ENCODE assay signal across 9 cellular contexts in the genomic region with DNA sequence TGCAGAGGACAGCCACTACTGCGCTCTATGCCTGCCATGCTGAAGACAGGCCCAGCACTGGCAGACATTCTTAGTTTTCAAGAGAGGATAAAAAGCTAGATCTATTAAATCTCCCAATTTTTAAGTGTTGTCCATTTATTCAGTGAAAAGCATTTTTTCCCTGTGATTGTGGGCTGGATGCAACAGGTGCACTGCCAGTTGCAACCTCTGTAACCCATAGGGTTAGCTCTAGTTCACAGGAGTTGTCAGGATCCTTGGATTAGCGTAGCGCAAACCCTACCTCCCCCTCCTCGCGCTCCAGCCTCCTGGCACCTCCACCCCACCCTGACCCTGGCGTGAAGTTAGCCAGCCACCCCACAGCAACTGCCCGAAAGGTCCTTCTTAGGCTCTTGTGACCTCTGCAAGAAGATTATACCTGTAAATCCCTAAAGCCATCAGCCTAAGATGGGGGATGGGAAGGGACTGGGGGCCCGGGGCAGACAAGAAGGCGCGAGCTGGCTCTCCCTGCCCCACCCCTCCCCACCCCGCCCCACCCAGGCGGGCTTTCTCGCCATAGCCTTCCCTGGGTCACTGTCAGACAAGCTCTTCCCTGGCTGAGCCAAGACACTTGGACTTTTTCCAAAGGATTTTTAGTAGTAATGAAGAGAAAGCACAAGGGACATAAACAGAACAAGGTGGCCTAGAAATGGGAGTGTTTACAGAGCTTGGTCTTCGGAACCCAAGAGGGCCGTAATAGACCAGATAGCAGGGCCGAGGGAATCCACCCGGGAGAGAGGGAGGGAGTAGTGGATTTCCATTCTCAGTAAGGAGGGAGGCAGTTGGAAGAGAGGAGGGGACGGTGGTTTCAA. TPM values are rescaled to one million over a fixed set of nuclear protein-coding genes. Genes with fewer than 3 reads are reported as not detected.
A peak's percentile ranks its signal among the peaks of the same experiment; 100 is the strongest.
DNase-seq lines count a peak whose midpoint lies in the region; ATAC-seq and TF ChIP-seq lines count a peak whose summit lies in the region.
"Had no signal": no experiment of that assay in that cellular context is flagged by ENCODE, and none has a peak within 500 bp of the region (broad histone marks: within the 10 kb centered on the region; RNA-seq: fewer than 3 reads in every experiment).

No MANE protein-coding gene starts in this region.

- no peak overlapping the region for H3K9ac ChIP-seq in MM.1S (ENCODE audit: low read length)
- peak overlapping the region; percentile 44 for H3K9ac ChIP-seq in iPS-18a (ENCODE audit: low read length)

- TF ChIP-seq CTCF in MM.1S (IDR thresholded peaks at IDR 0.05; ENCODE audit: low read length) = no peak

- H2AFZ ChIP-seq in MM.1S (ENCODE audit: low read length) = no peak overlapping the region

- no peaks in the 10 kb centered on the region for H4K20me1 ChIP-seq in MM.1S (ENCODE audit: insufficient read depth, low read length)

- H3K27ac ChIP-seq in MM.1S (ENCODE audit: low read length) (no peak overlapping the region), iPS-18a (ENCODE audit: low read length) (no peak overlapping the region)

- no peaks in the 10 kb centered on the region for H3K36me3 Mint-ChIP-seq in activated naive CD8-positive, alpha-beta T cell treated with anti-CD3 and anti-CD28 coated beads, Interleukin-2, amount 50 U/mL, for 24 hours (ENCODE audit: low read depth)
- peaks cover 5% of the 10 kb centered on the region for H3K36me3 Mint-ChIP-seq in stimulated activated effector memory CD8-positive, alpha-beta T cell treated with anti-CD3 and anti-CD28 coated beads, Interleukin-12 subunit alpha, Interleukin-12 subunit beta, amount 100 ng/mL, for 72 hours

- no peaks in the 10 kb centered on the region for H3K79me2 ChIP-seq in MM.1S (ENCODE audit: low read length)

- no peak overlapping the region for H3K27ac Mint-ChIP-seq in activated naive CD8-positive, alpha-beta T cell treated with anti-CD3 and anti-CD28 coated beads, Interleukin-2, amount 50 U/mL, for 24 hours
- H3K27ac Mint-ChIP-seq in stimulated activated effector memory CD8-positive, alpha-beta T cell treated with anti-CD3 and anti-CD28 coated beads, Interleukin-12 subunit alpha, Interleukin-12 subunit beta, amount 100 ng/mL, for 72 hours = peak overlapping the region; percentile 78

- peak overlapping the region; percentile 97; the same call in 1 of the 2 replicates for H3K4me2 ChIP-seq in MM.1S (ENCODE audit: low read depth, low read length)

- ATAC-seq in activated naive CD8-positive, alpha-beta T cell treated with anti-CD3 and anti-CD28 coated beads, Interleukin-2, amount 50 U/mL, for 24 hours = no peak
- no peak for ATAC-seq in stimulated activated effector memory CD8-positive, alpha-beta T cell treated with anti-CD3 and anti-CD28 coated beads, Interleukin-12 subunit alpha, Interleukin-12 subunit beta, amount 100 ng/mL, for 72 hours
- ATAC-seq in GM19324 (IDR thresholded peaks at IDR 0.05; ENCODE audit: low FRiP score, unreplicated experiment) (no peak), GM19351 (IDR thresholded peaks at IDR 0.05; ENCODE audit: unreplicated experiment) (no peak)

- DNase-seq in MM.1S (no peak), HT-29 (ENCODE audit: low spot score) (no peak)
- no peak for DNase-seq in activated naive CD8-positive, alpha-beta T cell treated with anti-CD3 and anti-CD28 coated beads, Interleukin-2, amount 50 U/mL, for 24 hours
- peak in 1 of 2 donors; percentile 41 for DNase-seq in stimulated activated effector memory CD8-positive, alpha-beta T cell treated with anti-CD3 and anti-CD28 coated beads, Interleukin-12 subunit alpha, Interleukin-12 subunit beta, amount 100 ng/mL, for 72 hours (ENCODE audit: low spot score in 2 of 2)
- no peak for DNase-seq in stimulated activated CD4-positive, alpha-beta T cell treated with anti-CD3 and anti-CD28 coated beads, Interleukin-4, amount 100 ng/mL, for 24 hours

- H3K9me3 Mint-ChIP-seq in activated naive CD8-positive, alpha-beta T cell treated with anti-CD3 and anti-CD28 coated beads, Interleukin-2, amount 50 U/mL, for 24 hours = no peaks in the 10 kb centered on the region
- H3K9me3 Mint-ChIP-seq in stimulated activated effector memory CD8-positive, alpha-beta T cell treated with anti-CD3 and anti-CD28 coated beads, Interleukin-12 subunit alpha, Interleukin-12 subunit beta, amount 100 ng/mL, for 72 hours = no peaks in the 10 kb centered on the region

- no peaks in the 10 kb centered on the region for H3K36me3 ChIP-seq in MM.1S (replicated peaks; ENCODE audit: insufficient read depth, low read length)
- no peaks in the 10 kb centered on the region for H3K36me3 ChIP-seq in iPS-18a (ENCODE audit: control insufficient read depth, low read depth, low read length)

- H3K9me3 ChIP-seq in MM.1S (replicated peaks; ENCODE audit: insufficient read depth, low read length) = no peaks in the 10 kb centered on the region
- H3K9me3 ChIP-seq in iPS-18a (ENCODE audit: control insufficient read depth, low read depth, low read length) = no peaks in the 10 kb centered on the region

- H3K27me3 ChIP-seq in MM.1S (replicated peaks; ENCODE audit: insufficient read depth, low read length) (peaks cover 23% of the 10 kb centered on the region; the same call in 1 of the 2 replicates), iPS-18a (ENCODE audit: control insufficient read depth, insufficient read depth, low read length) (peaks cover 69% of the 10 kb centered on the region)

- no peaks in the 10 kb centered on the region for H3K9me2 ChIP-seq in MM.1S (replicated peaks; ENCODE audit: insufficient read depth, low read length)

- no peaks in the 10 kb centered on the region for H3F3A ChIP-seq in MM.1S (ENCODE audit: insufficient read depth, low read length)

- H3K4me3 ChIP-seq in MM.1S (ENCODE audit: low read length) = no peak overlapping the region
- H3K4me3 ChIP-seq in iPS-18a (ENCODE audit: low read length) = peak overlapping the region; percentile 64

- H3K4me1 Mint-ChIP-seq in activated naive CD8-positive, alpha-beta T cell treated with anti-CD3 and anti-CD28 coated beads, Interleukin-2, amount 50 U/mL, for 24 hours = peaks cover 14% of the 10 kb centered on the region
- peaks cover 14% of the 10 kb centered on the region for H3K4me1 Mint-ChIP-seq in stimulated activated effector memory CD8-positive, alpha-beta T cell treated with anti-CD3 and anti-CD28 coated beads, Interleukin-12 subunit alpha, Interleukin-12 subunit beta, amount 100 ng/mL, for 72 hours

- peak overlapping the region; percentile 74 for H3K4me3 Mint-ChIP-seq in activated naive CD8-positive, alpha-beta T cell treated with anti-CD3 and anti-CD28 coated beads, Interleukin-2, amount 50 U/mL, for 24 hours
- peak overlapping the region; percentile 69 for H3K4me3 Mint-ChIP-seq in stimulated activated effector memory CD8-positive, alpha-beta T cell treated with anti-CD3 and anti-CD28 coated beads, Interleukin-12 subunit alpha, Interleukin-12 subunit beta, amount 100 ng/mL, for 72 hours

- no peaks in the 10 kb centered on the region for H3K4me1 ChIP-seq in MM.1S (ENCODE audit: low read length)
- peaks cover 18% of the 10 kb centered on the region for H3K4me1 ChIP-seq in iPS-18a (ENCODE audit: control insufficient read depth, low read depth, low read length)

- peaks cover 43% of the 10 kb centered on the region for H3K27me3 Mint-ChIP-seq in activated naive CD8-positive, alpha-beta T cell treated with anti-CD3 and anti-CD28 coated beads, Interleukin-2, amount 50 U/mL, for 24 hours

RNA-seq across cellular contexts. Expression of a gene that starts 31.0 kb away (rescaled TPM):
- 485 and 679 TPM in 2 replicates for total RNA-seq in HT-29 (2014; rRNA removed; shearing (Covaris generic))

RNA-seq across cellular contexts. Expression of a gene that starts 52.9 kb away (rescaled TPM):
- not detected in 2 replicates for total RNA-seq in HT-29 (2014; rRNA removed; shearing (Covaris generic))
- total RNA-seq: frontal cortex had no signal
